ENCODE assay signal across 1 cellular context in genomic region chr20:63651942-63652191, GRCh38.
TF ChIP-seq lines count a peak whose summit lies in the region.

No MANE protein-coding gene starts in this region.

TF ChIP-seq in GM23338, 12 proteins besides CTCF, POLR2A, EP300 and RAD21 (continued from another document):
- TF ChIP-seq REST (IDR thresholded peaks at IDR 0.05; ENCODE audit: unreplicated experiment): no peak
- TF ChIP-seq ETS1 (IDR thresholded peaks at IDR 0.05): no peak
- TF ChIP-seq POLR2AphosphoS5 (IDR thresholded peaks at IDR 0.05; ENCODE audit: low read depth): no peak
- no peak for TF ChIP-seq EZH2phosphoT487 (IDR thresholded peaks at IDR 0.05; ENCODE audit: unreplicated experiment)
- TF ChIP-seq CREB1 (CRISPR knock-in tag; IDR thresholded peaks at IDR 0.05; ENCODE audit: low read depth): no peak
- TF ChIP-seq EZH2 (IDR thresholded peaks at IDR 0.05; ENCODE audit: low read depth, unreplicated experiment): no peak
